ENCODE assay signal across 18 cellular contexts in the genomic region with DNA sequence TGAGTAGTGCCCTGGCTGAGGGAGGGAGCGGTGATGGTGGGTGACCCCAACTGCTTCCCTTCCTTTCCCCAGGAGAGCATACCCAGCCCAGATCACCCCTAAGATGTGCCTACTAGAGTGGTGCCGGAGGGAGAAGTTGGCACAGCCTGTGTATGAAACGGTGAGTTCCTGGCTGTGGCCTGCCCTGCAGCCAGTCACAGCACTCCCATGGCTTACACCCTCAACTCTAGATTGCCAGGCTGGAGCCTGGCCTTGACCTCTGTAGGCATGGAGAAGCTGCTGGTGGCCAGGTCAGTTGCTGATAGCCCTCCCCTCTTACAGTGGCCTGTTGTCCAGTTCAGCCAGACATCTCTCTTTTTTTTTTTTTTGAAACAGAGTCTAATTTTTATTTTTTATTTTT. TPM values are rescaled to one million over a fixed set of nuclear protein-coding genes. Genes with fewer than 3 reads are reported as not detected.
DNase-seq lines count a peak whose midpoint lies in the region; ATAC-seq and TF ChIP-seq lines count a peak whose summit lies in the region.
"Had no signal": no experiment of that assay in that cellular context is flagged by ENCODE, and none has a peak within 500 bp of the region (broad histone marks: within the 10 kb centered on the region; RNA-seq: fewer than 3 reads in every experiment).

No MANE protein-coding gene starts in this region.

- H3K9me3 ChIP-seq in CD4-positive, CD25-positive, alpha-beta regulatory T cell (ENCODE audit: control insufficient read depth in 2 of 2, low read length in 2 of 2): no peaks in the 10 kb centered on the region
- H3K9me3 ChIP-seq in DND-41 (ENCODE audit: insufficient read depth, low read length, severe bottlenecking): no peaks in the 10 kb centered on the region
- H3K9me3 ChIP-seq in naive thymus-derived CD4-positive, alpha-beta T cell (ENCODE audit: control insufficient read depth in 2 of 3, low read length in 3 of 3): no peaks in the 10 kb centered on the region
- H3K9me3 ChIP-seq: sigmoid colon had no signal

- no peaks in the 10 kb centered on the region for H3K27me3 ChIP-seq in CD4-positive, CD25-positive, alpha-beta regulatory T cell (ENCODE audit: control insufficient read depth, insufficient read depth, low read length)
- H3K27me3 ChIP-seq in DND-41 (ENCODE audit: insufficient read depth, low read length, poor library complexity): no peaks in the 10 kb centered on the region
- H3K27me3 ChIP-seq in naive thymus-derived CD4-positive, alpha-beta T cell (ENCODE audit: control insufficient read depth in 2 of 2, insufficient read depth in 2 of 2, low read length in 2 of 2): no peaks in the 10 kb centered on the region
- H3K27me3 ChIP-seq: sigmoid colon had no signal

- H3K4me1 Mint-ChIP-seq in CD4-positive, CD25-positive, alpha-beta regulatory T cell: peaks cover 4 to 88% (median 60%) of the 10 kb centered on the region in 4 donors
- H3K4me1 Mint-ChIP-seq in activated T-helper 2 cell treated with anti-CD3 and anti-CD28 coated beads, Interferon-gamma antibody, Interleukin-2, Interleukin-4, amounts not matched to agents 10 μg/mL and 5 μg/mL and 100 μg/mL, durations not matched to agents 14 hours and 24 hours and 36 hours (ENCODE audit: low read depth): peaks cover 82% of the 10 kb centered on the region
- H3K4me1 Mint-ChIP-seq in naive thymus-derived CD4-positive, alpha-beta T cell: peaks cover 63 to 88% (median 83%) of the 10 kb centered on the region in 7 donors

- peak overlapping the region in 2 of 4 donors; percentile 1 to 44 for H3K4me3 Mint-ChIP-seq in CD4-positive, CD25-positive, alpha-beta regulatory T cell
- H3K4me3 Mint-ChIP-seq in activated T-helper 2 cell treated with anti-CD3 and anti-CD28 coated beads, Interferon-gamma antibody, Interleukin-2, Interleukin-4, amounts not matched to agents 10 μg/mL and 5 μg/mL and 100 μg/mL, durations not matched to agents 14 hours and 24 hours and 36 hours (ENCODE audit: low read depth): no peak overlapping the region
- peak overlapping the region in 3 of 10 donors; percentile 11 to 59 (median 21) for H3K4me3 Mint-ChIP-seq in naive thymus-derived CD4-positive, alpha-beta T cell
- H3K4me3 Mint-ChIP-seq: stimulated activated naive CD8-positive, alpha-beta T cell treated with anti-CD3 and anti-CD28 coated beads, Interleukin-15, amount 100 ng/mL, for 72 hours; type B pancreatic cell had no signal

- peaks cover 27% of the 10 kb centered on the region for H3K36me3 Mint-ChIP-seq in CD4-positive, CD25-positive, alpha-beta regulatory T cell
- H3K36me3 Mint-ChIP-seq in activated T-helper 2 cell treated with anti-CD3 and anti-CD28 coated beads, Interferon-gamma antibody, Interleukin-2, Interleukin-4, amounts not matched to agents 10 μg/mL and 5 μg/mL and 100 μg/mL, durations not matched to agents 14 hours and 24 hours and 36 hours (ENCODE audit: low read depth): peaks cover 78% of the 10 kb centered on the region
- peaks cover 7 to 43% (median 20%) of the 10 kb centered on the region in 5 donors for H3K36me3 Mint-ChIP-seq in naive thymus-derived CD4-positive, alpha-beta T cell

- peak overlapping the region; percentile 43 for H3K27ac ChIP-seq in CD4-positive, CD25-positive, alpha-beta regulatory T cell (ENCODE audit: insufficient read depth, low read length, poor library complexity, severe bottlenecking)
- peak overlapping the region; percentile 95 for H3K27ac ChIP-seq in DND-41 (ENCODE audit: low read length)
- peak overlapping the region; percentile 35 for H3K27ac ChIP-seq in naive thymus-derived CD4-positive, alpha-beta T cell (ENCODE audit: low read depth, low read length)
- H3K27ac ChIP-seq: GM23248, KMS-11, sigmoid colon had no signal

- ATAC-seq in CD4-positive, CD25-positive, alpha-beta regulatory T cell (ENCODE audit: low read depth in 2 of 2): no peak
- ATAC-seq in DND-41 (ENCODE audit: insufficient read depth, low read depth): no peak
- ATAC-seq in naive thymus-derived CD4-positive, alpha-beta T cell: no peak
- ATAC-seq in GM19328 (IDR thresholded peaks at IDR 0.05; ENCODE audit: unreplicated experiment): no peak
- ATAC-seq: left ventricle myocardium superior; stimulated activated naive CD8-positive, alpha-beta T cell treated with anti-CD3 and anti-CD28 coated beads, Interleukin-15, amount 100 ng/mL, for 72 hours had no signal

- H3K79me2 ChIP-seq in DND-41 (ENCODE audit: insufficient read depth, low read length): no peaks in the 10 kb centered on the region

- H3K27ac Mint-ChIP-seq in CD4-positive, CD25-positive, alpha-beta regulatory T cell: peak overlapping the region; percentile 20 to 82 (median 74)
- H3K27ac Mint-ChIP-seq in activated T-helper 2 cell treated with anti-CD3 and anti-CD28 coated beads, Interferon-gamma antibody, Interleukin-2, Interleukin-4, amounts not matched to agents 10 μg/mL and 5 μg/mL and 100 μg/mL, durations not matched to agents 14 hours and 24 hours and 36 hours: peak overlapping the region; percentile 81
- peak overlapping the region; percentile 15 to 90 (median 79) for H3K27ac Mint-ChIP-seq in naive thymus-derived CD4-positive, alpha-beta T cell
- H3K27ac Mint-ChIP-seq: type B pancreatic cell had no signal

- POLR2A ChIA-PET in naive thymus-derived CD4-positive, alpha-beta T cell (lab: Charles Lee): interaction anchor here (0.7 to 17.2 kb wide), 6 partner anchors 7 to 226 kb away, joined by 3 to 300 read pairs (median 4); partner anchors contain the start of genes DDX28, DPEP2, DUS2 and NFATC3

- no peak for DNase-seq in CD4-positive, CD25-positive, alpha-beta regulatory T cell
- no peak for DNase-seq in DND-41
- DNase-seq in activated T-helper 2 cell treated with anti-CD3 and anti-CD28 coated beads, Interferon-gamma antibody, Interleukin-2, Interleukin-4, amounts not matched to agents 10 μg/mL and 5 μg/mL and 100 μg/mL, durations not matched to agents 14 hours and 24 hours and 36 hours (ENCODE audit: low spot score): no peak
- DNase-seq in naive thymus-derived CD4-positive, alpha-beta T cell: no peak
- DNase-seq in SK-N-DZ (ENCODE audit: low spot score): no peak
- no peak for DNase-seq in NOMO-1 treated with dmso at 0.1 percent for 144 hours (lab: John Stamatoyannopoulos, UW; ENCODE audit: unreplicated experiment)
- DNase-seq in NCI-H226: no peak
- DNase-seq: activated gamma-delta T cell; GM23248; left ventricle myocardium superior; NCI-H1048; NCI-H2081; NCI-H510A treated with DMSO at 0.1 percent for 48 hours; sigmoid colon; stimulated activated naive CD8-positive, alpha-beta T cell treated with anti-CD3 and anti-CD28 coated beads, Interleukin-15, amount 100 ng/mL, for 72 hours had no signal

- H4K20me1 ChIP-seq in DND-41 (ENCODE audit: insufficient read depth, low read length): no peaks in the 10 kb centered on the region

- no peaks in the 10 kb centered on the region for H3K27me3 Mint-ChIP-seq in CD4-positive, CD25-positive, alpha-beta regulatory T cell
- H3K27me3 Mint-ChIP-seq in activated T-helper 2 cell treated with anti-CD3 and anti-CD28 coated beads, Interferon-gamma antibody, Interleukin-2, Interleukin-4, amounts not matched to agents 10 μg/mL and 5 μg/mL and 100 μg/mL, durations not matched to agents 14 hours and 24 hours and 36 hours (ENCODE audit: low read depth): no peaks in the 10 kb centered on the region
- no peaks in the 10 kb centered on the region for H3K27me3 Mint-ChIP-seq in naive thymus-derived CD4-positive, alpha-beta T cell
- H3K27me3 Mint-ChIP-seq: stimulated activated naive CD8-positive, alpha-beta T cell treated with anti-CD3 and anti-CD28 coated beads, Interleukin-15, amount 100 ng/mL, for 72 hours; type B pancreatic cell had no signal

- no peak overlapping the region for H3K4me3 ChIP-seq in CD4-positive, CD25-positive, alpha-beta regulatory T cell (ENCODE audit: low read depth, low read length)
- no peak overlapping the region for H3K4me3 ChIP-seq in DND-41 (ENCODE audit: low read depth in 1 of 2, low read length in 2 of 2)
- no peak overlapping the region for H3K4me3 ChIP-seq in naive thymus-derived CD4-positive, alpha-beta T cell (ENCODE audit: low read length)
- H3K4me3 ChIP-seq: GM23248, sigmoid colon had no signal

- H3K9me3 Mint-ChIP-seq in CD4-positive, CD25-positive, alpha-beta regulatory T cell: no peaks in the 10 kb centered on the region
- H3K9me3 Mint-ChIP-seq in activated T-helper 2 cell treated with anti-CD3 and anti-CD28 coated beads, Interferon-gamma antibody, Interleukin-2, Interleukin-4, amounts not matched to agents 10 μg/mL and 5 μg/mL and 100 μg/mL, durations not matched to agents 14 hours and 24 hours and 36 hours: no peaks in the 10 kb centered on the region
- H3K9me3 Mint-ChIP-seq in naive thymus-derived CD4-positive, alpha-beta T cell: no peaks in the 10 kb centered on the region
- H3K9me3 Mint-ChIP-seq: stimulated activated naive CD8-positive, alpha-beta T cell treated with anti-CD3 and anti-CD28 coated beads, Interleukin-15, amount 100 ng/mL, for 72 hours; type B pancreatic cell had no signal

- intact Hi-C loops in activated T-helper 2 cell treated with anti-CD3 and anti-CD28 coated beads, Interferon-gamma antibody, Interleukin-2, Interleukin-4, amounts not matched to agents 10 μg/mL and 5 μg/mL and 100 μg/mL, durations not matched to agents 14 hours and 24 hours and 36 hours (cut with micrococcal nuclease): no loop called here
- intact Hi-C loops in naive thymus-derived CD4-positive, alpha-beta T cell (cut with micrococcal nuclease): no loop called here

- peaks cover 2% of the 10 kb centered on the region for H3K36me3 ChIP-seq in CD4-positive, CD25-positive, alpha-beta regulatory T cell (ENCODE audit: control insufficient read depth, insufficient read depth, low read length)
- H3K36me3 ChIP-seq in DND-41 (ENCODE audit: insufficient read depth, low read length): peaks cover 62% of the 10 kb centered on the region
- H3K36me3 ChIP-seq in naive thymus-derived CD4-positive, alpha-beta T cell (ENCODE audit: control insufficient read depth in 2 of 3, insufficient read depth in 3 of 3, low read length in 3 of 3): peaks cover 0 to 14% (median 0%) of the 10 kb centered on the region in 3 experiments

- no peak overlapping the region for H3K4me2 ChIP-seq in DND-41 (ENCODE audit: insufficient read depth, low read length)
- H3K4me2 ChIP-seq: KMS-11 had no signal

- no peak for TF ChIP-seq CTCF in DND-41 (IDR thresholded peaks at IDR 0.05; ENCODE audit: borderline replicate concordance, extremely low read depth, low read length, poor library complexity, severe bottlenecking)

- CTCF ChIA-PET in naive thymus-derived CD4-positive, alpha-beta T cell (lab: Charles Lee): interaction anchor here (0.6 to 2.6 kb wide), 3 partner anchors 8 to 137 kb away, joined by 3 to 23 read pairs (median 3); partner anchors contain the start of gene NFATC3

- H2AFZ ChIP-seq in DND-41 (ENCODE audit: low read depth, low read length): no peak overlapping the region
- H2AFZ ChIP-seq: GM23248 had no signal

- peaks cover 82% of the 10 kb centered on the region for H3K4me1 ChIP-seq in CD4-positive, CD25-positive, alpha-beta regulatory T cell (ENCODE audit: control insufficient read depth, insufficient read depth, low read length, poor library complexity, severe bottlenecking)
- H3K4me1 ChIP-seq in DND-41 (ENCODE audit: insufficient read depth, low read length): peaks cover 47% of the 10 kb centered on the region
- peaks cover 74 to 86% of the 10 kb centered on the region in 2 donors for H3K4me1 ChIP-seq in naive thymus-derived CD4-positive, alpha-beta T cell (ENCODE audit: control insufficient read depth in 2 of 2, insufficient read depth in 2 of 2, low read length in 2 of 2)

- no peak overlapping the region for H3K9ac ChIP-seq in DND-41 (ENCODE audit: low read depth, low read length)
- H3K9ac ChIP-seq: GM23248, KMS-11 had no signal

RNA-seq across cellular contexts. Expression of gene NFATC3, which starts 8.6 kb away (rescaled TPM):
- 115 TPM for total RNA-seq in CD4-positive, CD25-positive, alpha-beta regulatory T cell
- polyA plus RNA-seq in CD4-positive, CD25-positive, alpha-beta regulatory T cell: 10 to 100 TPM; 52.0 to 67.5 (median 56.6) TPM
- total RNA-seq in activated T-helper 2 cell treated with anti-CD3 and anti-CD28 coated beads, Interferon-gamma antibody, Interleukin-2, Interleukin-4, amounts not matched to agents 10 μg/mL and 5 μg/mL and 100 μg/mL, durations not matched to agents 14 hours and 24 hours and 36 hours: 136 and 146 TPM in 2 replicates
- total RNA-seq in naive thymus-derived CD4-positive, alpha-beta T cell: 100 to 1,000 TPM; 120 to 151 (median 147) TPM
- polyA plus RNA-seq in naive thymus-derived CD4-positive, alpha-beta T cell: 100 to 1,000 TPM in 1 of 2 donors, 10 to 100 TPM in 1; 75.8 to 109 TPM
- 26.9 and 37.7 TPM in 2 replicates for polyA plus RNA-seq in SK-N-DZ (2014; cell fraction: cytosol; rRNA removed)
- 20.4 and 20.6 TPM in 2 replicates for polyA plus RNA-seq in SK-N-DZ (2014; cell fraction: nucleus; rRNA removed)

RNA-seq across cellular contexts. Expression of gene DUS2, which starts 53.5 kb away (rescaled TPM):
- total RNA-seq in CD4-positive, CD25-positive, alpha-beta regulatory T cell: 15.2 TPM
- 10 to 100 TPM in 2 of 4 donors, 1 to 10 TPM in 2; 7.7 to 11.5 (median 10.3) TPM for polyA plus RNA-seq in CD4-positive, CD25-positive, alpha-beta regulatory T cell
- 31.2 and 34.3 TPM in 2 replicates for total RNA-seq in activated T-helper 2 cell treated with anti-CD3 and anti-CD28 coated beads, Interferon-gamma antibody, Interleukin-2, Interleukin-4, amounts not matched to agents 10 μg/mL and 5 μg/mL and 100 μg/mL, durations not matched to agents 14 hours and 24 hours and 36 hours
- total RNA-seq in naive thymus-derived CD4-positive, alpha-beta T cell: 10 to 100 TPM; 13.6 to 25.9 (median 18.3) TPM
- polyA plus RNA-seq in naive thymus-derived CD4-positive, alpha-beta T cell: 10 to 100 TPM in 1 of 2 donors, 1 to 10 TPM in 1; 8.7 to 13.7 TPM
- 26.1 and 29.5 TPM in 2 replicates for polyA plus RNA-seq in SK-N-DZ (2014; cell fraction: cytosol; rRNA removed)
- polyA plus RNA-seq in SK-N-DZ (2014; cell fraction: nucleus; rRNA removed): 34.3 and 40.0 TPM in 2 replicates

RNA-seq across cellular contexts. Expression of gene DDX28, which starts 53.5 kb away (rescaled TPM):
- 14.9 TPM for total RNA-seq in CD4-positive, CD25-positive, alpha-beta regulatory T cell
- polyA plus RNA-seq in CD4-positive, CD25-positive, alpha-beta regulatory T cell: 10 to 100 TPM; 48.0 to 68.2 (median 63.9) TPM
- 19.3 TPM in 2 replicates for total RNA-seq in activated T-helper 2 cell treated with anti-CD3 and anti-CD28 coated beads, Interferon-gamma antibody, Interleukin-2, Interleukin-4, amounts not matched to agents 10 μg/mL and 5 μg/mL and 100 μg/mL, durations not matched to agents 14 hours and 24 hours and 36 hours
- 10 to 100 TPM; 15.5 to 19.9 (median 19.1) TPM for total RNA-seq in naive thymus-derived CD4-positive, alpha-beta T cell
- polyA plus RNA-seq in naive thymus-derived CD4-positive, alpha-beta T cell: 10 to 100 TPM; 52.1 to 67.7 TPM
- polyA plus RNA-seq in SK-N-DZ (2014; cell fraction: cytosol; rRNA removed): 19.0 and 23.2 TPM in 2 replicates
- 10.3 and 16.6 TPM in 2 replicates for polyA plus RNA-seq in SK-N-DZ (2014; cell fraction: nucleus; rRNA removed)

Comparison
In these comparisons a context has a peak if more than half of its experiments do, and no peak if none do; other contexts are left out.
1. H3K27ac ChIP-seq: peak in every context shown above with its lines; median percentile 95 in DND-41; 43 in CD4-positive, CD25-positive, alpha-beta regulatory T cell; 35 in naive thymus-derived CD4-positive, alpha-beta T cell.